Comparison of ENCODE assay signal across 32 cellular contexts in the genomic region with DNA sequence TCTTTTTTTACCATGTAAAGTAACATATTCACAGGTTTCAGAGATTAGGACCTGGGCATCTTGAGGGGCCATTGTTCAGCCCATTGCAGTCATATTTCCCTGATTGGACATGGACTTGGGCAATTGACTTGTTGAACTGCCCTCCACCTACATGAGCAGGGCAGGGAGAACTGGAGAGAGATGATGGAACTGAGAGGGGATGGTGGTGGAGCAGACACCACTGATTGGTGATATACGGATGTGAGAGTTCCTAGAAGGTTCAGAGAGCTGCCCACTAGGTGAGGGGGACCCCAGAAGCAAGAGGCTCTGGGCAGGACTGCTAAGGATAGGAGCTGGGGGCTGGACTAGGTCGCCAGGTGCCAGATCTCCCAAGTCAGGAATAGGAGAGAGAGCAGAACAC.
"Had no signal": no experiment of that assay in that cellular context is flagged by ENCODE, and none has a peak within 500 bp of the region (broad histone marks: within the 10 kb centered on the region; RNA-seq: fewer than 3 reads in every experiment).

No MANE protein-coding gene starts in this region.

- H3K36me3 Mint-ChIP-seq: activated naive CD4-positive, alpha-beta T cell treated with anti-CD3 and anti-CD28 coated beads, Interleukin-2, amount 10 ng/mL, durations not matched to agents 7 days and 5 days; activated naive CD4-positive, alpha-beta T cell treated with anti-CD3 and anti-CD28 coated beads, Interleukin-2, amount 50 U/mL, for 72 hours; activated naive CD8-positive, alpha-beta T cell treated with anti-CD3 and anti-CD28 coated beads, Interleukin-2, amount 10 ng/mL, durations not matched to agents 7 days and 5 days; brain had no signal

- H3K9me3 Mint-ChIP-seq: activated B cell treated with CpG ODN at 0.5 μM for 24 hours; activated CD4-positive, alpha-beta memory T cell treated with anti-CD3 and anti-CD28 coated beads, Interleukin-2, amount 10 ng/mL, durations not matched to agents 7 days and 5 days; activated CD4-positive, alpha-beta T cell treated with anti-CD3 and anti-CD28 coated beads, Interleukin-2, amount 10 ng/mL, durations not matched to agents 7 days and 5 days; activated naive CD4-positive, alpha-beta T cell treated with anti-CD3 and anti-CD28 coated beads, Interleukin-2, amount 10 ng/mL, durations not matched to agents 7 days and 5 days; activated naive CD8-positive, alpha-beta T cell treated with anti-CD3 and anti-CD28 coated beads, Interleukin-2, amount 10 ng/mL, durations not matched to agents 7 days and 5 days; activated T-cell treated with anti-CD3 and anti-CD28 coated beads, Interleukin-2, amount 50 U/mL, for 24 hours; activated T-cell treated with anti-CD3 and anti-CD28 coated beads, Interleukin-2, amount 50 U/mL, for 72 hours; brain; T-helper 2 cell treated with Interferon-gamma antibody and Interleukin-4, amounts not matched to agents 5 μg/mL and 100 μg/mL, for 36 hours had no signal

- H3K27me3 ChIP-seq: ascending aorta, breast epithelium, cardiac muscle cell, colonic mucosa, gastrocnemius medialis had no signal

- H3K9me3 ChIP-seq: ascending aorta, breast epithelium, colonic mucosa, gastrocnemius medialis, heart right ventricle had no signal

- H3K27ac Mint-ChIP-seq: activated B cell treated with CpG ODN at 0.5 μM for 24 hours; activated CD4-positive, alpha-beta memory T cell treated with anti-CD3 and anti-CD28 coated beads, Interleukin-2, amount 10 ng/mL, durations not matched to agents 7 days and 5 days; activated CD4-positive, alpha-beta T cell treated with anti-CD3 and anti-CD28 coated beads for 36 hours; activated CD4-positive, alpha-beta T cell treated with anti-CD3 and anti-CD28 coated beads, Interleukin-2, amount 10 ng/mL, durations not matched to agents 7 days and 5 days; activated naive CD4-positive, alpha-beta T cell treated with anti-CD3 and anti-CD28 coated beads, Interleukin-2, amount 10 ng/mL, durations not matched to agents 7 days and 5 days; activated naive CD4-positive, alpha-beta T cell treated with anti-CD3 and anti-CD28 coated beads, Interleukin-2, amount 50 U/mL, for 72 hours; activated naive CD8-positive, alpha-beta T cell treated with anti-CD3 and anti-CD28 coated beads, Interleukin-2, amount 10 ng/mL, durations not matched to agents 7 days and 5 days; activated T-cell treated with anti-CD3 and anti-CD28 coated beads, Interleukin-2, amount 50 U/mL, for 24 hours; activated T-cell treated with anti-CD3 and anti-CD28 coated beads, Interleukin-2, amount 50 U/mL, for 72 hours; brain; T-helper 17 cell; T-helper 2 cell treated with Interferon-gamma antibody and Interleukin-4, amounts not matched to agents 5 μg/mL and 100 μg/mL, for 36 hours had no signal

- ATAC-seq: activated CD4-positive, alpha-beta T cell treated with anti-CD3 and anti-CD28 coated beads for 36 hours; activated CD4-positive, CD25-positive, alpha-beta regulatory T cell treated with anti-CD3 and anti-CD28 coated beads, Interleukin-2, amount 50 U/mL, for 24 hours; activated naive CD4-positive, alpha-beta T cell treated with anti-CD3 and anti-CD28 coated beads, Interleukin-2, amount 50 U/mL, for 72 hours; activated T-cell treated with anti-CD3 and anti-CD28 coated beads, Interleukin-2, amount 50 U/mL, for 72 hours; esophagus mucosa; foreskin keratinocyte; gastrocnemius medialis; heart right ventricle; T-helper 17 cell had no signal

- H3K4me3 Mint-ChIP-seq: activated B cell treated with CpG ODN at 0.5 μM for 24 hours; activated CD4-positive, alpha-beta memory T cell treated with anti-CD3 and anti-CD28 coated beads, Interleukin-2, amount 10 ng/mL, durations not matched to agents 7 days and 5 days; activated CD4-positive, alpha-beta T cell treated with anti-CD3 and anti-CD28 coated beads for 36 hours; activated CD4-positive, alpha-beta T cell treated with anti-CD3 and anti-CD28 coated beads, Interleukin-2, amount 10 ng/mL, durations not matched to agents 7 days and 5 days; activated naive CD4-positive, alpha-beta T cell treated with anti-CD3 and anti-CD28 coated beads, Interleukin-2, amount 10 ng/mL, durations not matched to agents 7 days and 5 days; activated naive CD8-positive, alpha-beta T cell treated with anti-CD3 and anti-CD28 coated beads, Interleukin-2, amount 10 ng/mL, durations not matched to agents 7 days and 5 days; activated T-cell treated with anti-CD3 and anti-CD28 coated beads, Interleukin-2, amount 50 U/mL, for 24 hours; activated T-cell treated with anti-CD3 and anti-CD28 coated beads, Interleukin-2, amount 50 U/mL, for 72 hours; brain; T-helper 17 cell; T-helper 2 cell treated with Interferon-gamma antibody and Interleukin-4, amounts not matched to agents 5 μg/mL and 100 μg/mL, for 36 hours had no signal

- H3K27me3 Mint-ChIP-seq: activated B cell treated with CpG ODN at 0.5 μM for 24 hours had no signal

- H3K36me3 ChIP-seq: ascending aorta, cardiac muscle cell, colonic mucosa, gastrocnemius medialis, heart right ventricle, WERI-Rb-1 had no signal

- H3K4me1 ChIP-seq: ascending aorta, breast epithelium, colonic mucosa, foreskin keratinocyte, gastrocnemius medialis had no signal

- DNase-seq: activated B cell treated with CpG ODN at 0.5 μM for 24 hours; activated CD4-positive, alpha-beta memory T cell treated with anti-CD3 and anti-CD28 coated beads, Interleukin-2, amount 10 ng/mL, durations not matched to agents 7 days and 5 days; activated CD4-positive, alpha-beta T cell treated with anti-CD3 and anti-CD28 coated beads for 36 hours; activated CD4-positive, alpha-beta T cell treated with anti-CD3 and anti-CD28 coated beads, Interleukin-2, amount 10 ng/mL, durations not matched to agents 7 days and 5 days; activated CD4-positive, alpha-beta T cell treated with anti-CD3 and anti-CD28 coated beads, Interleukin-2, amount 50 U/mL, for 4 hours; activated CD8-positive, alpha-beta memory T cell treated with anti-CD3 and anti-CD28 coated beads, Interleukin-2, amount 50 U/mL, for 48 hours; activated gamma-delta T cell; activated naive CD4-positive, alpha-beta T cell; activated naive CD4-positive, alpha-beta T cell treated with anti-CD3 and anti-CD28 coated beads, Interleukin-2, amount 10 ng/mL, durations not matched to agents 7 days and 5 days; activated naive CD8-positive, alpha-beta T cell treated with anti-CD3 and anti-CD28 coated beads, Interleukin-2, amount 10 ng/mL, durations not matched to agents 7 days and 5 days; activated T-cell treated with anti-CD3 and anti-CD28 coated beads for 4 hours; activated T-cell treated with anti-CD3 and anti-CD28 coated beads, Interleukin-2, amount 50 U/mL, for 24 hours; activated T-cell treated with anti-CD3 and anti-CD28 coated beads, Interleukin-2, amount 50 U/mL, for 72 hours; central memory CD4-positive, alpha-beta T cell; cerebellar nuclear complex; colonic mucosa; effector CD8-positive, alpha-beta T cell; foreskin keratinocyte; gastrocnemius medialis; heart right ventricle; T-helper 1 cell; T-helper 17 cell; T1000; WERI-Rb-1 had no signal

- H3K4me3 ChIP-seq: ascending aorta, breast epithelium, cardiac muscle cell, colonic mucosa, gastrocnemius medialis, heart right ventricle had no signal

- H3K27ac ChIP-seq: ascending aorta, breast epithelium, cardiac muscle cell, colonic mucosa, foreskin keratinocyte, gastrocnemius medialis, heart right ventricle, WERI-Rb-1 had no signal
